In genomic region chrX:96770315-96770714, GRCh38 we compare ENCODE assay signal across 8 cellular contexts.
DNase-seq lines count a peak whose midpoint lies in the region; ATAC-seq, FAIRE-seq and TF ChIP-seq lines count a peak whose summit lies in the region.

No MANE protein-coding gene starts in this region.

- CTCF ChIA-PET in PC-9 (lab: Charles Lee): interaction anchor here (0.7 kb wide), 1 partner anchor 402 kb away, joined by 3 read pairs; no protein-coding TSS in a partner anchor

- H4K20me1 ChIP-seq in PC-9 (ENCODE audit: insufficient read depth): no peaks in the 10 kb centered on the region

- H3K4me3 ChIP-seq in GM06990 (replicated peaks; ENCODE audit: low read depth, low read length) (no peak overlapping the region), PC-9 (no peak overlapping the region), fibroblast of the aortic adventitia (ENCODE audit: low read depth, low read length) (no peak overlapping the region)

- no peaks in the 10 kb centered on the region for H3K9me3 Mint-ChIP-seq in activated CD4-positive, alpha-beta T cell treated with anti-CD3 and anti-CD28 coated beads, Interleukin-2, amount 10 ng/mL, durations not matched to agents 24 days and 14 days

- POLR2A ChIA-PET in PC-9 (lab: Charles Lee; ENCODE audit: unreplicated experiment): no interaction called here

- H3K36me3 Mint-ChIP-seq in activated CD4-positive, alpha-beta T cell treated with anti-CD3 and anti-CD28 coated beads, Interleukin-2, amount 10 ng/mL, durations not matched to agents 24 days and 14 days (ENCODE audit: low read depth): no peaks in the 10 kb centered on the region

- H3K27me3 Mint-ChIP-seq in activated CD4-positive, alpha-beta T cell treated with anti-CD3 and anti-CD28 coated beads, Interleukin-2, amount 10 ng/mL, durations not matched to agents 24 days and 14 days: no peaks in the 10 kb centered on the region

- H3K27ac Mint-ChIP-seq in activated CD4-positive, alpha-beta T cell treated with anti-CD3 and anti-CD28 coated beads, Interleukin-2, amount 10 ng/mL, durations not matched to agents 24 days and 14 days: no peak overlapping the region

- H3K36me3 ChIP-seq in GM06990 (ENCODE audit: control insufficient read depth, insufficient read depth, low read length) (no peaks in the 10 kb centered on the region), PC-9 (ENCODE audit: low read depth) (no peaks in the 10 kb centered on the region)

- H3F3A ChIP-seq in PC-9 (ENCODE audit: insufficient read depth, low read depth): no peaks in the 10 kb centered on the region

- no peak overlapping the region for H3K4me2 ChIP-seq in PC-9

- peak; percentile 98 for FAIRE-seq in A204.1 (lab: Jason Lieb, UNC)

- H3K4me1 Mint-ChIP-seq in activated CD4-positive, alpha-beta T cell treated with anti-CD3 and anti-CD28 coated beads, Interleukin-2, amount 10 ng/mL, durations not matched to agents 24 days and 14 days: no peaks in the 10 kb centered on the region

- no TSS peak for BruUV-seq in PC-9 (replicated peaks; lab: Mats Ljungman, UMichigan)

- DNase-seq in GM06990 (ENCODE audit: extremely low read depth, insufficient read length): no peak
- no peak for DNase-seq in PC-9
- DNase-seq in fibroblast of the aortic adventitia (ENCODE audit: low read depth): peak; percentile 50
- DNase-seq in activated CD4-positive, alpha-beta T cell treated with anti-CD3 and anti-CD28 coated beads, Interleukin-2, amount 10 ng/mL, durations not matched to agents 24 days and 14 days: no peak
- no peak for DNase-seq in omental fat pad (ENCODE audit: low spot score)

- no peak overlapping the region for H3K4me3 Mint-ChIP-seq in activated CD4-positive, alpha-beta T cell treated with anti-CD3 and anti-CD28 coated beads, Interleukin-2, amount 10 ng/mL, durations not matched to agents 24 days and 14 days

- H3K27me3 ChIP-seq in GM06990 (replicated peaks; ENCODE audit: control insufficient read depth, insufficient read depth, low read length) (no peaks in the 10 kb centered on the region), PC-9 (ENCODE audit: insufficient read depth, low read depth) (no peaks in the 10 kb centered on the region)

- no peak overlapping the region for H2AFZ ChIP-seq in PC-9

- H3K9me2 ChIP-seq in PC-9 (ENCODE audit: insufficient read depth): no peaks in the 10 kb centered on the region

- intact Hi-C loops in PC-9 (cut with micrococcal nuclease; ENCODE audit: unreplicated experiment): loop anchor here (2.0 kb wide), 1 partner anchor 398 kb away; no protein-coding TSS in a partner anchor
- intact Hi-C loops in activated CD4-positive, alpha-beta T cell treated with anti-CD3 and anti-CD28 coated beads, Interleukin-2, amount 10 ng/mL, durations not matched to agents 24 days and 14 days (cut with micrococcal nuclease): no loop called here

- H3K79me2 ChIP-seq in PC-9 (ENCODE audit: low read depth): no peaks in the 10 kb centered on the region

- H3K4me1 ChIP-seq in PC-9 (replicated peaks; ENCODE audit: insufficient read depth): no peaks in the 10 kb centered on the region

- no peaks in the 10 kb centered on the region for H3K9me3 ChIP-seq in PC-9 (ENCODE audit: insufficient read depth, low read depth)

- no peak overlapping the region for H3K27ac ChIP-seq in PC-9

- no peak for ATAC-seq in HG02642 (IDR thresholded peaks at IDR 0.05; ENCODE audit: poor library complexity, unreplicated experiment)
- ATAC-seq in omental fat pad (ENCODE audit: low FRiP score): no peak
- ATAC-seq in HG02759 (IDR thresholded peaks at IDR 0.05; ENCODE audit: unreplicated experiment): no peak

- peak; percentile 41 for TF ChIP-seq CTCF in GM06990 (IDR thresholded peaks at IDR 0.05; ENCODE audit: insufficient read depth, low read length, poor library complexity, severe bottlenecking)
- peak; percentile 49; the same call in 1 of the 2 replicates for TF ChIP-seq CTCF in PC-9 (conservative IDR thresholded peaks at IDR 0.05)
- TF ChIP-seq CTCF in fibroblast of the aortic adventitia (IDR thresholded peaks at IDR 0.05; ENCODE audit: insufficient read depth, low read length): peak; percentile 42
- TF ChIP-seq CTCF in omental fat pad (IDR thresholded peaks at IDR 0.05): no peak

Comparison
In these comparisons a context has a peak if more than half of its experiments do, and no peak if none do; other contexts are left out.
1. CTCF ChIP-seq: peak in GM06990 (single experiment), PC-9 (single experiment) and fibroblast of the aortic adventitia (single experiment); none in omental fat pad (0 of 3).